Comparison of ENCODE assay signal across 8 cellular contexts in genomic region chr14:58428011-58428807, GRCh38. TPM values are rescaled to one million over a fixed set of nuclear protein-coding genes. Genes with fewer than 3 reads are reported as not detected.
DNase-seq lines count a peak whose midpoint lies in the region; ATAC-seq and TF ChIP-seq lines count a peak whose summit lies in the region.

No MANE protein-coding gene starts in this region.

- H3K4me1 Mint-ChIP-seq in effector memory CD8-positive, alpha-beta T cell (ENCODE audit: low read depth in 2 of 2), result peaks cover 10 to 31% of the 10 kb centered on the region in 2 donors

- peak overlapping the region; percentile 92 for H3K9ac ChIP-seq in Loucy (ENCODE audit: low read depth, low read length, poor library complexity, severe bottlenecking)

- H3K36me3 Mint-ChIP-seq in effector memory CD8-positive, alpha-beta T cell (ENCODE audit: insufficient read depth), result peaks cover 29% of the 10 kb centered on the region

- ATAC-seq in effector memory CD8-positive, alpha-beta T cell (replicated peaks), result no peak
- ATAC-seq in upper lobe of right lung (no peak), HG03159 (IDR thresholded peaks at IDR 0.05; ENCODE audit: unreplicated experiment) (no peak)

- WGBS in mesodermal cell (ENCODE audit: insufficient coverage in 2 of 2), 2 experiments, result 0 to 3% methylated on average over 6 to 7 of the region's 12 CpGs

- H4K20me1 ChIP-seq in Loucy (ENCODE audit: insufficient read depth, low read length, poor library complexity, severe bottlenecking), result peaks cover 18% of the 10 kb centered on the region

- DNase-seq in NCI-H2081 (lab: John Stamatoyannopoulos, UW) (peak; percentile 51 to 59), NCI-H2081 treated with DMSO at 0.1 percent for 48 hours (lab: John Stamatoyannopoulos, UW) (no peak), SK-N-DZ (ENCODE audit: low spot score) (peak; percentile 47), upper lobe of right lung (no peak)
- peak in 1 of 3 experiments; percentile 5 for DNase-seq in effector memory CD8-positive, alpha-beta T cell

- intact Hi-C loops in upper lobe of right lung (cut with DNase I), result no loop called here

- H3K4me3 Mint-ChIP-seq in effector memory CD8-positive, alpha-beta T cell, result peak overlapping the region; percentile 73 to 83

- H2AFZ ChIP-seq in Loucy (ENCODE audit: low read length), result peak overlapping the region; percentile 66

- H3K36me3 ChIP-seq in Loucy (ENCODE audit: insufficient read depth, low read length) (peaks cover 4% of the 10 kb centered on the region; the same call in 1 of the 2 replicates), mesodermal cell (ENCODE audit: control insufficient read depth, insufficient read depth, low read length) (peaks cover 36% of the 10 kb centered on the region), upper lobe of right lung (peaks cover 22% of the 10 kb centered on the region)

- no peak for TF ChIP-seq CTCF in Loucy (conservative IDR thresholded peaks at IDR 0.05; ENCODE audit: low read length)
- TF ChIP-seq CTCF in upper lobe of right lung (IDR thresholded peaks at IDR 0.05), result no peak

- peak overlapping the region; percentile 93 to 94 for H3K27ac Mint-ChIP-seq in effector memory CD8-positive, alpha-beta T cell

- H3K4me1 ChIP-seq in Loucy (ENCODE audit: insufficient read depth, low read length, poor library complexity, severe bottlenecking), result peaks cover 29% of the 10 kb centered on the region
- H3K4me1 ChIP-seq in mesodermal cell (ENCODE audit: control insufficient read depth, insufficient read depth, low read length, poor library complexity, severe bottlenecking), result no peaks in the 10 kb centered on the region
- peaks cover 16% of the 10 kb centered on the region for H3K4me1 ChIP-seq in upper lobe of right lung

- peak overlapping the region; percentile 84 for H3K4me3 ChIP-seq in Loucy (ENCODE audit: low read length, poor library complexity, severe bottlenecking)
- H3K4me3 ChIP-seq in mesodermal cell (ENCODE audit: extremely low read depth, insufficient read depth, low read length, poor library complexity, severe bottlenecking), result peak overlapping the region; percentile 73
- peak overlapping the region; percentile 92 for H3K4me3 ChIP-seq in upper lobe of right lung

- H3K9me3 ChIP-seq in Loucy (ENCODE audit: insufficient read depth, low read depth, low read length) (no peaks in the 10 kb centered on the region), mesodermal cell (ENCODE audit: control insufficient read depth, low read length) (no peaks in the 10 kb centered on the region), upper lobe of right lung (no peaks in the 10 kb centered on the region)

- H3F3A ChIP-seq in Loucy (ENCODE audit: low read depth), result no peaks in the 10 kb centered on the region

- no peaks in the 10 kb centered on the region for H3K27me3 Mint-ChIP-seq in effector memory CD8-positive, alpha-beta T cell

- no peaks in the 10 kb centered on the region for H3K27me3 ChIP-seq in Loucy (ENCODE audit: insufficient read depth, low read length, poor library complexity, severe bottlenecking)
- no peaks in the 10 kb centered on the region for H3K27me3 ChIP-seq in upper lobe of right lung

- no peaks in the 10 kb centered on the region for H3K9me3 Mint-ChIP-seq in effector memory CD8-positive, alpha-beta T cell

- peaks cover 73% of the 10 kb centered on the region for H3K79me2 ChIP-seq in Loucy (ENCODE audit: insufficient read depth, low read length)

- peak overlapping the region; percentile 98 for H3K4me2 ChIP-seq in Loucy (ENCODE audit: low read depth, low read length, poor library complexity, severe bottlenecking)

- H3K27ac ChIP-seq in mesodermal cell (ENCODE audit: low read depth, low read length, severe bottlenecking) (peak overlapping the region; percentile 89), upper lobe of right lung (peak overlapping the region; percentile 97)

- H3K9me2 ChIP-seq in Loucy (replicated peaks; ENCODE audit: low read depth, low read length), result no peaks in the 10 kb centered on the region

RNA-seq across cellular contexts. Expression of gene KIAA0586, which starts 0.7 kb away (rescaled TPM):
- 15.5 and 19.7 TPM in 2 replicates for polyA plus RNA-seq in SK-N-DZ (2014; cell fraction: cytosol; rRNA removed)
- polyA plus RNA-seq in SK-N-DZ (2014; cell fraction: nucleus; rRNA removed), result 14.2 and 19.8 TPM in 2 replicates
- polyA plus RNA-seq in mesodermal cell (2013, experiment 1 of 2), result 24.0 TPM
- 29.3 TPM for polyA plus RNA-seq in mesodermal cell (2013, experiment 2 of 2)
- 16.3 TPM for total RNA-seq in upper lobe of right lung

RNA-seq across cellular contexts. Expression of gene TIMM9, which starts 0.9 kb away (rescaled TPM):
- 50.9 and 91.7 TPM in 2 replicates for polyA plus RNA-seq in SK-N-DZ (2014; cell fraction: cytosol; rRNA removed)
- 29.3 and 44.3 TPM in 2 replicates for polyA plus RNA-seq in SK-N-DZ (2014; cell fraction: nucleus; rRNA removed)
- 49.3 TPM for polyA plus RNA-seq in mesodermal cell (2013, experiment 1 of 2)
- 68.0 TPM for polyA plus RNA-seq in mesodermal cell (2013, experiment 2 of 2)
- 24.9 TPM for total RNA-seq in upper lobe of right lung

RNA-seq across cellular contexts. Expression of gene TOMM20L, which starts 32.5 kb away (rescaled TPM):
- not detected in 2 replicates for polyA plus RNA-seq in SK-N-DZ (2014; cell fraction: cytosol; rRNA removed)
- polyA plus RNA-seq in SK-N-DZ (2014; cell fraction: nucleus; rRNA removed), result not detected in 2 replicates
- polyA plus RNA-seq in mesodermal cell (2013, experiment 1 of 2), result not detected
- polyA plus RNA-seq in mesodermal cell (2013, experiment 2 of 2), result not detected
- total RNA-seq in upper lobe of right lung, result not detected

Comparison
In these comparisons a context has a peak if more than half of its experiments do, and no peak if none do; other contexts are left out.
1. DNase-seq: peak in NCI-H2081 (2 of 2) and SK-N-DZ (single experiment); none in NCI-H2081 treated with DMSO at 0.1 percent for 48 hours (single experiment) and upper lobe of right lung (single experiment).
2. Peak in every context shown above with its lines, with median percentiles within 50 percentile points of each other: H3K4me3 ChIP-seq.